In the genomic region with DNA sequence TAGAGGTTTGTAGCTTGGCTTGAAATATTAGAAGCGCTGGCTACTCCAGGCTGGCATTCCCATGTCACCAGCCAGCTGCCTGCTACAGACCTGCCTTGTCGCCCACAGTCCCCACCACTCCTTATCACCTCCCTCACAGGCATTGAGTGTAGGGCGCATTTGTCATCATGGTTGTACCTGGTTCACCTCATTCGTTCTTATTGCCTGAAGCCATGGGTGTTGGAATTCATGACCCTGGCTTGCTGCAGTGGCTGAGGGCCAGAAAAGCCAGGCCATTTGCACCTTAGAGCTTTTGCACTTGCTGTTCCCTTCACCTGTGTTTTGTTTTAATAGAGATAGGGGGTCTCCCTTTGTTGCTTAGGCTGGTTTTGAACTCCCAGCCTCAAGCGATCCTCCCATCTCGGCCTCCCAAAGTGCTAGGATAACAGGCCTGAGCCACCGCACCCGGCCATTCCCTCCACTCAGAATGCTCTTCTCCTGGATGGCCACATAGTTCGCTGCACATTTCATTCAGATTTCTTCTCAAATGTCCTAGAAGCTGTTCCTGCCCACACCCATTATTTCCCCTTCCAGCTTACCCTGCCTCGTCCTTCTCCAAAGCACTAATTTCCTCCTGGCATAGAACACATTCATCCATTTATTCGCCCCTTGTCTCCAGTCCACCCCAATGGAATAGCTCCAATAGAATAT, we compare ENCODE assay signal across 15 cellular contexts.
"Had no signal": no experiment of that assay in that cellular context is flagged by ENCODE, and none has a peak within 500 bp of the region (broad histone marks: within the 10 kb centered on the region; RNA-seq: fewer than 3 reads in every experiment).

No MANE protein-coding gene starts in this region.

- H3K4me3 ChIP-seq: gastrocnemius medialis, heart right ventricle, skin epidermis, uterus had no signal

- ATAC-seq: effector memory CD8-positive, alpha-beta T cell; gastrocnemius medialis; heart right ventricle; left cardiac atrium; naive thymus-derived CD4-positive, alpha-beta T cell; stimulated activated naive CD8-positive, alpha-beta T cell treated with anti-CD3 and anti-CD28 coated beads, Interleukin-15, Interleukin-2, amounts not matched to agents 100 U/mL and 50 U/mL, for 24 hours had no signal

- DNase-seq: activated CD4-positive, alpha-beta T cell treated with anti-CD3 and anti-CD28 coated beads, Interleukin-2, amount 50 U/mL, for 1 hour; activated CD4-positive, CD25-positive, alpha-beta regulatory T cell; activated naive CD8-positive, alpha-beta T cell treated with anti-CD3 and anti-CD28 coated beads for 36 hours; brain microvascular endothelial cell; effector memory CD8-positive, alpha-beta T cell; gastrocnemius medialis; heart right ventricle; left cardiac atrium; stimulated activated CD4-positive, alpha-beta T cell treated with anti-CD3 and anti-CD28 coated beads, Interleukin-4, amount 100 ng/mL, for 24 hours; stimulated activated naive CD8-positive, alpha-beta T cell treated with anti-CD3 and anti-CD28 coated beads, Interleukin-15, Interleukin-2, amounts not matched to agents 100 U/mL and 50 U/mL, for 24 hours; SW 1271 had no signal

- H3K36me3 ChIP-seq: brain microvascular endothelial cell, gastrocnemius medialis, heart right ventricle, uterus had no signal

- H3K27ac ChIP-seq: brain microvascular endothelial cell, epithelial cell of prostate, gastrocnemius medialis, heart right ventricle, skin epidermis, uterus had no signal

- H3K27me3 ChIP-seq: brain microvascular endothelial cell, gastrocnemius medialis, uterus had no signal

- H3K9me3 ChIP-seq: gastrocnemius medialis, heart right ventricle, uterus had no signal

- H3K4me1 ChIP-seq: gastrocnemius medialis, heart right ventricle, uterus had no signal
